Comparison of ENCODE assay signal across 22 cellular contexts in genomic region chr16:17457513-17457912, GRCh38. TPM values are rescaled to one million over a fixed set of nuclear protein-coding genes. Genes with fewer than 3 reads are reported as not detected.
A peak's percentile ranks its signal among the peaks of the same experiment; 100 is the strongest.
DNase-seq lines count a peak whose midpoint lies in the region; ATAC-seq and TF ChIP-seq lines count a peak whose summit lies in the region.
"Had no signal": no experiment of that assay in that cellular context is flagged by ENCODE, and none has a peak within 500 bp of the region (broad histone marks: within the 10 kb centered on the region; RNA-seq: fewer than 3 reads in every experiment).

No MANE protein-coding gene starts in this region.

- H3K27me3 ChIP-seq in hepatocyte: no peaks in the 10 kb centered on the region
- H3K27me3 ChIP-seq: SJCRH30 had no signal

- peaks cover 50% of the 10 kb centered on the region for H3K79me2 ChIP-seq in hepatocyte

- peak overlapping the region; percentile 21 for H3K27ac Mint-ChIP-seq in T-helper 17 cell
- H3K27ac Mint-ChIP-seq: B cell had no signal

- ATAC-seq in T-helper 17 cell (no peak), GM18498 (IDR thresholded peaks at IDR 0.05; ENCODE audit: unreplicated experiment) (no peak)
- ATAC-seq: Panc1 had no signal

- H4K20me1 ChIP-seq in hepatocyte (ENCODE audit: insufficient read depth, poor library complexity, severe bottlenecking): peaks cover 3% of the 10 kb centered on the region

- peak; percentile 17 for DNase-seq in NCI-H748 (lab: John Stamatoyannopoulos, UW; ENCODE audit: unreplicated experiment)
- DNase-seq in NCI-H748 treated with DMSO at 0.1 percent for 48 hours (lab: John Stamatoyannopoulos, UW): no peak
- DNase-seq in T-helper 17 cell: no peak
- no peak for DNase-seq in hepatocyte (ENCODE audit: low spot score)
- DNase-seq in substantia nigra (lab: John Stamatoyannopoulos, UW): peak in 1 of 49 donors; percentile 40
- no peak for DNase-seq in NCI-H526 treated with DMSO at 0.1 percent for 48 hours (lab: John Stamatoyannopoulos, UW)
- DNase-seq in DMS53 treated with DMSO at 0.1 percent for 48 hours (lab: John Stamatoyannopoulos, UW; ENCODE audit: unreplicated experiment): no peak
- DNase-seq: COR-L47, DMS 273 treated with DMSO at 0.1 percent for 48 hours, H9, Kasumi-1, MM.1S, NCI-H1092, NCI-H1436 treated with DMSO at 0.1 percent for 48 hours, NCI-H2081, NCI-H2227 treated with DMSO at 0.1 percent for 48 hours, NCI-H510A treated with DMSO at 0.1 percent for 48 hours, SJCRH30 had no signal

- no peak for TF ChIP-seq CTCF in hepatocyte (IDR thresholded peaks at IDR 0.05; ENCODE audit: poor library complexity)

- no peaks in the 10 kb centered on the region for H3K27me3 Mint-ChIP-seq in T-helper 17 cell
- H3K27me3 Mint-ChIP-seq: B cell had no signal

- no peak overlapping the region for H2AFZ ChIP-seq in hepatocyte

- H3K9me3 ChIP-seq in T-helper 17 cell (ENCODE audit: control insufficient read depth, low read length, poor library complexity, severe bottlenecking) (no peaks in the 10 kb centered on the region), hepatocyte (ENCODE audit: low read depth) (no peaks in the 10 kb centered on the region)
- H3K9me3 ChIP-seq: SJCRH30 had no signal

- no peaks in the 10 kb centered on the region for H3K36me3 ChIP-seq in hepatocyte (replicated peaks; ENCODE audit: insufficient read depth, low read depth)
- H3K36me3 ChIP-seq: SJCRH30 had no signal

- H3K9me2 ChIP-seq in hepatocyte (replicated peaks; ENCODE audit: insufficient read depth): no peaks in the 10 kb centered on the region

- WGBS in hepatocyte (ENCODE audit: low lambda C conversion rate, missing lambda C conversion rate): 58% methylated on average over 3 of the region's 3 CpGs

- H3K4me3 Mint-ChIP-seq in T-helper 17 cell: no peak overlapping the region
- H3K4me3 Mint-ChIP-seq: B cell, H9 had no signal

- H3K4me2 ChIP-seq in hepatocyte: no peak overlapping the region

- no peak overlapping the region for H3K4me3 ChIP-seq in hepatocyte
- H3K4me3 ChIP-seq: SJCRH30 had no signal

- peaks cover 2% of the 10 kb centered on the region for H3K36me3 Mint-ChIP-seq in T-helper 17 cell (ENCODE audit: low read depth)

- H3K4me1 ChIP-seq in hepatocyte (ENCODE audit: insufficient read depth): peaks cover 10% of the 10 kb centered on the region
- H3K4me1 ChIP-seq: SJCRH30 had no signal

- H3K27ac ChIP-seq in hepatocyte: peak overlapping the region; percentile 37
- H3K27ac ChIP-seq in substantia nigra (ENCODE audit: low read depth, low read length, poor library complexity, severe bottlenecking): peak overlapping the region; percentile 90
- H3K27ac ChIP-seq: 22Rv1, SJCRH30 had no signal

- peaks cover 28% of the 10 kb centered on the region for H3K4me1 Mint-ChIP-seq in T-helper 17 cell

RNA-seq across cellular contexts. Expression of gene XYLT1, which starts 13.2 kb away (rescaled TPM):
- 10 to 100 TPM; 33.8 to 57.3 TPM for total RNA-seq in T-helper 17 cell
- total RNA-seq in hepatocyte: 12.5 and 13.7 TPM in 2 replicates
- polyA plus RNA-seq in hepatocyte: 6.9 TPM in 2 replicates
